In genomic region chr14:103623883-103624482, GRCh38 we compare ENCODE assay signal across 11 cellular contexts. TPM values are rescaled to one million over a fixed set of nuclear protein-coding genes. Genes with fewer than 3 reads are reported as not detected.
DNase-seq lines count a peak whose midpoint lies in the region; ATAC-seq and TF ChIP-seq lines count a peak whose summit lies in the region.
"Had no signal": no experiment of that assay in that cellular context is flagged by ENCODE, and none has a peak within 500 bp of the region (broad histone marks: within the 10 kb centered on the region; RNA-seq: fewer than 3 reads in every experiment).

No MANE protein-coding gene starts in this region.

- H3K27ac ChIP-seq in neural progenitor cell = no peak overlapping the region

- H3K27me3 ChIP-seq in BE2C (no peaks in the 10 kb centered on the region), neural progenitor cell (peaks cover 9% of the 10 kb centered on the region)

- no peak overlapping the region for H3K4me2 ChIP-seq in neural progenitor cell

- peaks cover 7% of the 10 kb centered on the region for H3F3A ChIP-seq in neural progenitor cell (ENCODE audit: low read depth)

- H3K4me3 ChIP-seq in BE2C (ENCODE audit: low read depth, low read length) = peak overlapping the region; percentile 24
- no peak overlapping the region for H3K4me3 ChIP-seq in neural progenitor cell

- H3K9me3 ChIP-seq in BE2C (no peaks in the 10 kb centered on the region), neural progenitor cell (ENCODE audit: low read depth) (no peaks in the 10 kb centered on the region)

- no peak for ATAC-seq in activated T-helper 17 cell treated with anti-CD3 and anti-CD28 coated beads, Interleukin-2, amount 50 U/mL, for 72 hours (replicated peaks)
- ATAC-seq in memory B cell (ENCODE audit: low read depth) = no peak
- ATAC-seq in HG03457 (IDR thresholded peaks at IDR 0.05; ENCODE audit: unreplicated experiment) = no peak

- H3K27ac Mint-ChIP-seq in HFFc6 (0 out of 2 replicates have a peak overlapping the region, but pooled peaks have one; percentile 16), memory B cell (no peak overlapping the region), neural progenitor cell (no peak overlapping the region)
- H3K27ac Mint-ChIP-seq in activated T-helper 17 cell treated with anti-CD3 and anti-CD28 coated beads, Interleukin-2, amount 50 U/mL, for 72 hours = no peak overlapping the region
- H3K27ac Mint-ChIP-seq: immature natural killer cell; T-helper 1 cell treated with Interleukin-12 subunit alpha and Interleukin-12 subunit beta and Interleukin-4 antibody, amounts not matched to agents 30 μg/mL and 1 μg/mL, for 36 hours had no signal

- H2AFZ ChIP-seq in neural progenitor cell (replicated peaks) = no peak overlapping the region

- H3K4me3 Mint-ChIP-seq in HFFc6 = no peak overlapping the region
- peak overlapping the region; percentile 82 for H3K4me3 Mint-ChIP-seq in activated T-helper 17 cell treated with anti-CD3 and anti-CD28 coated beads, Interleukin-2, amount 50 U/mL, for 72 hours
- peak overlapping the region; percentile 75 for H3K4me3 Mint-ChIP-seq in memory B cell
- H3K4me3 Mint-ChIP-seq in neural progenitor cell = no peak overlapping the region

- H3K9me3 Mint-ChIP-seq in HFFc6 (no peaks in the 10 kb centered on the region), memory B cell (no peaks in the 10 kb centered on the region), neural progenitor cell (no peaks in the 10 kb centered on the region)
- no peaks in the 10 kb centered on the region for H3K9me3 Mint-ChIP-seq in activated T-helper 17 cell treated with anti-CD3 and anti-CD28 coated beads, Interleukin-2, amount 50 U/mL, for 72 hours
- H3K9me3 Mint-ChIP-seq: immature natural killer cell; T-helper 1 cell treated with Interleukin-12 subunit alpha and Interleukin-12 subunit beta and Interleukin-4 antibody, amounts not matched to agents 30 μg/mL and 1 μg/mL, for 36 hours had no signal

- DNase-seq in BE2C = peak; percentile 86
- DNase-seq in HFFc6 = no peak
- DNase-seq in memory B cell (ENCODE audit: low spot score in 2 of 2) = peak in 1 of 2 donors; percentile 46
- no peak for DNase-seq in neural progenitor cell (ENCODE audit: low spot score)
- DNase-seq in amygdala (lab: John Stamatoyannopoulos, UW) = no peak
- DNase-seq in activated CD4-positive, alpha-beta T cell treated with anti-CD3 and anti-CD28 coated beads, Interleukin-2, amount 50 U/mL, for 4 hours = no peak
- DNase-seq: NCI-H345 had no signal

- H4K20me1 ChIP-seq in neural progenitor cell (ENCODE audit: low read depth) = no peaks in the 10 kb centered on the region

- H3K36me3 Mint-ChIP-seq in HFFc6 (ENCODE audit: low read depth) (no peaks in the 10 kb centered on the region), memory B cell (no peaks in the 10 kb centered on the region), neural progenitor cell (no peaks in the 10 kb centered on the region)
- no peaks in the 10 kb centered on the region for H3K36me3 Mint-ChIP-seq in activated T-helper 17 cell treated with anti-CD3 and anti-CD28 coated beads, Interleukin-2, amount 50 U/mL, for 72 hours (ENCODE audit: low read depth)
- H3K36me3 Mint-ChIP-seq: immature natural killer cell had no signal

- no peak for TF ChIP-seq CTCF in BE2C (IDR thresholded peaks at IDR 0.05; ENCODE audit: low read depth, low read length)
- no peak for TF ChIP-seq CTCF in HFFc6 (IDR thresholded peaks at IDR 0.05)
- no peak for TF ChIP-seq CTCF in neural progenitor cell (IDR thresholded peaks at IDR 0.05)

- H3K4me1 Mint-ChIP-seq in HFFc6 (ENCODE audit: low read depth) (peaks cover 45% of the 10 kb centered on the region), memory B cell (peaks cover 25% of the 10 kb centered on the region), neural progenitor cell (peaks cover 14% of the 10 kb centered on the region)
- peaks cover 8% of the 10 kb centered on the region for H3K4me1 Mint-ChIP-seq in activated T-helper 17 cell treated with anti-CD3 and anti-CD28 coated beads, Interleukin-2, amount 50 U/mL, for 72 hours

- no peaks in the 10 kb centered on the region for H3K79me2 ChIP-seq in neural progenitor cell (ENCODE audit: low read depth)

- H3K4me1 ChIP-seq in BE2C = peaks cover 11% of the 10 kb centered on the region; the same call in 1 of the 2 replicates
- H3K4me1 ChIP-seq in neural progenitor cell = no peaks in the 10 kb centered on the region

- no peaks in the 10 kb centered on the region for H3K36me3 ChIP-seq in BE2C
- no peaks in the 10 kb centered on the region for H3K36me3 ChIP-seq in neural progenitor cell

- no peaks in the 10 kb centered on the region; the same call in 1 of the 2 replicates for H3K27me3 Mint-ChIP-seq in HFFc6 (ENCODE audit: insufficient read depth)
- H3K27me3 Mint-ChIP-seq in activated T-helper 17 cell treated with anti-CD3 and anti-CD28 coated beads, Interleukin-2, amount 50 U/mL, for 72 hours = no peaks in the 10 kb centered on the region
- H3K27me3 Mint-ChIP-seq in memory B cell = no peaks in the 10 kb centered on the region
- peaks cover 3% of the 10 kb centered on the region for H3K27me3 Mint-ChIP-seq in neural progenitor cell (ENCODE audit: insufficient read depth, low read depth)

- H3K9ac ChIP-seq in neural progenitor cell = no peak overlapping the region

RNA-seq across cellular contexts. Expression of gene KLC1, which starts 5.0 kb away (rescaled TPM):
- polyA plus RNA-seq in BE2C (2012; ENCODE audit: insufficient read depth, insufficient read length, low read depth) = 184 TPM
- 100 to 1,000 TPM; 179 to 204 (median 189) TPM for total RNA-seq in HFFc6 (2021; fragmentation: NEBNext Ultra II Directional; extraction: Animal tissue kit (Norgen Biotek cat#: 25700))
- 100 to 1,000 TPM; 135 to 137 TPM for total RNA-seq in activated T-helper 17 cell treated with anti-CD3 and anti-CD28 coated beads, Interleukin-2, amount 50 U/mL, for 72 hours
- total RNA-seq in neural progenitor cell (ENCODE audit: low replicate concordance) = 163 and 232 TPM in 2 replicates

Comparison
In these comparisons a context has a peak if more than half of its experiments do, and no peak if none do; other contexts are left out.
1. H3K4me3 Mint-ChIP-seq: peak in activated T-helper 17 cell treated with anti-CD3 and anti-CD28 coated beads, Interleukin-2, amount 50 U/mL, for 72 hours (single experiment) and memory B cell (single experiment); none in HFFc6 (single experiment) and neural progenitor cell (single experiment).